Comparison of ENCODE assay signal across 20 cellular contexts in genomic region chr17:27326051-27326450, GRCh38.
"Had no signal": no experiment of that assay in that cellular context is flagged by ENCODE, and none has a peak within 500 bp of the region (broad histone marks: within the 10 kb centered on the region; RNA-seq: fewer than 3 reads in every experiment).

No MANE protein-coding gene starts in this region.

- H3K27me3 Mint-ChIP-seq: type B pancreatic cell had no signal

- H3K9me3 Mint-ChIP-seq: naive thymus-derived CD4-positive, alpha-beta T cell; type B pancreatic cell had no signal

- H3K9me3 ChIP-seq: colonic mucosa, heart left ventricle, ovary, suprapubic skin, thyroid gland had no signal

- H3K36me3 Mint-ChIP-seq: naive thymus-derived CD4-positive, alpha-beta T cell; type B pancreatic cell had no signal

- H3K27ac Mint-ChIP-seq: naive thymus-derived CD4-positive, alpha-beta T cell; type B pancreatic cell had no signal

- DNase-seq: effector memory CD4-positive, alpha-beta T cell; foreskin melanocyte; heart left ventricle; hippocampal formation; mesendoderm; naive thymus-derived CD4-positive, alpha-beta T cell; nucleus accumbens; ovary; right cardiac atrium; stimulated activated CD4-positive, alpha-beta T cell treated with anti-CD3 and anti-CD28 coated beads, Interleukin-2, amount 100 ng/mL, for 48 hours; stimulated activated naive CD8-positive, alpha-beta T cell treated with anti-CD3 and anti-CD28 coated beads, Interleukin-15, Interleukin-2, amounts not matched to agents 100 U/mL and 50 U/mL, for 24 hours; thyroid gland had no signal

- FAIRE-seq: endometrium, urothelium cell line had no signal

- H3K36me3 ChIP-seq: colonic mucosa, heart left ventricle, ovary, suprapubic skin, thyroid gland had no signal

- H3K27ac ChIP-seq: colonic mucosa, dorsolateral prefrontal cortex, epithelial cell of prostate, ovary, suprapubic skin, thyroid gland had no signal

- H3K27me3 ChIP-seq: colonic mucosa, dorsolateral prefrontal cortex, heart left ventricle, ovary, suprapubic skin, thyroid gland had no signal

- H3K4me3 ChIP-seq: colonic mucosa, dorsolateral prefrontal cortex, heart left ventricle, ovary, smooth muscle cell, suprapubic skin, thyroid gland had no signal

- H3K4me3 Mint-ChIP-seq: naive thymus-derived CD4-positive, alpha-beta T cell; type B pancreatic cell had no signal

- H3K4me2 ChIP-seq: smooth muscle cell had no signal
